Comparison of ENCODE assay signal across 20 cellular contexts in genomic region chr7:90825779-90826178, GRCh38.
DNase-seq lines count a peak whose midpoint lies in the region; FAIRE-seq and TF ChIP-seq lines count a peak whose summit lies in the region.
"Had no signal": no experiment of that assay in that cellular context is flagged by ENCODE, and none has a peak within 500 bp of the region (broad histone marks: within the 10 kb centered on the region; RNA-seq: fewer than 3 reads in every experiment).

No MANE protein-coding gene starts in this region.

- H3K4me3 Mint-ChIP-seq in chondrocyte (ENCODE audit: unreplicated experiment): no peak overlapping the region
- H3K4me3 Mint-ChIP-seq: activated naive CD8-positive, alpha-beta T cell treated with anti-CD3 and anti-CD28 coated beads, Interleukin-2, amount 10 ng/mL, durations not matched to agents 7 days and 5 days; B cell; central memory CD8-positive, alpha-beta T cell had no signal

- H3K36me3 Mint-ChIP-seq in chondrocyte (ENCODE audit: low read depth): peaks cover 3% of the 10 kb centered on the region
- H3K36me3 Mint-ChIP-seq: activated naive CD8-positive, alpha-beta T cell treated with anti-CD3 and anti-CD28 coated beads, Interleukin-2, amount 10 ng/mL, durations not matched to agents 7 days and 5 days had no signal

- TF ChIP-seq CTCF in choroid plexus epithelial cell (conservative IDR thresholded peaks at IDR 0.05; ENCODE audit: low read depth, low read length) (no peak), chondrocyte (IDR thresholded peaks at IDR 0.05) (no peak)

- H3K27me3 Mint-ChIP-seq in chondrocyte (ENCODE audit: low read depth): no peaks in the 10 kb centered on the region
- H3K27me3 Mint-ChIP-seq: activated naive CD8-positive, alpha-beta T cell treated with anti-CD3 and anti-CD28 coated beads, Interleukin-2, amount 10 ng/mL, durations not matched to agents 7 days and 5 days; B cell; central memory CD8-positive, alpha-beta T cell; IgD-negative memory B cell had no signal

- H3K4me1 Mint-ChIP-seq in chondrocyte (ENCODE audit: low read depth): peaks cover 48% of the 10 kb centered on the region
- H3K4me1 Mint-ChIP-seq: activated naive CD8-positive, alpha-beta T cell treated with anti-CD3 and anti-CD28 coated beads, Interleukin-2, amount 10 ng/mL, durations not matched to agents 7 days and 5 days; central memory CD8-positive, alpha-beta T cell had no signal

- FAIRE-seq in islet of Langerhans (lab: Jason Lieb, UNC): peak; percentile 27
- FAIRE-seq: kidney had no signal

- DNase-seq in AG08396 (ENCODE audit: low spot score): peak; percentile 4
- peak; percentile 65 for DNase-seq in HS-5 (ENCODE audit: low read depth)
- peak; percentile 76 for DNase-seq in choroid plexus epithelial cell (ENCODE audit: low read depth)
- DNase-seq in activated CD4-positive, alpha-beta T cell treated with anti-CD3 and anti-CD28 coated beads, Interleukin-2, amount 50 U/mL, for 1 hour: no peak
- DNase-seq in nucleus accumbens (lab: John Stamatoyannopoulos, UW): no peak
- no peak for DNase-seq in stimulated activated CD4-positive, alpha-beta T cell treated with anti-CD3 and anti-CD28 coated beads, Interleukin-15, amount 100 ng/mL, for 24 hours
- no peak for DNase-seq in chondrocyte (ENCODE audit: low spot score)
- DNase-seq: activated CD4-positive, alpha-beta T cell treated with anti-CD3 and anti-CD28 coated beads, Interleukin-2, amount 50 U/mL, for 48 hours; activated naive CD8-positive, alpha-beta T cell treated with anti-CD3 and anti-CD28 coated beads, Interleukin-2, amount 10 ng/mL, durations not matched to agents 7 days and 5 days; activated T-cell treated with anti-CD3 and anti-CD28 coated beads, Interleukin-2, amount 50 U/mL, for 48 hours; DMS 273 treated with DMSO at 0.1 percent for 48 hours; kidney; sigmoid colon; stimulated activated CD4-positive, alpha-beta T cell treated with anti-CD3 and anti-CD28 coated beads, Interleukin-4, amount 100 ng/mL, for 4 hours; SW 1271 had no signal

- peaks cover 10% of the 10 kb centered on the region for H3K9me3 Mint-ChIP-seq in chondrocyte (ENCODE audit: low read depth)

- no peak overlapping the region for H3K4me3 ChIP-seq in choroid plexus epithelial cell (ENCODE audit: low read depth, low read length)
- H3K4me3 ChIP-seq: sigmoid colon, thoracic aorta had no signal

- H3K27ac Mint-ChIP-seq in chondrocyte (ENCODE audit: unreplicated experiment): no peak overlapping the region
- H3K27ac Mint-ChIP-seq: activated naive CD8-positive, alpha-beta T cell treated with anti-CD3 and anti-CD28 coated beads, Interleukin-2, amount 10 ng/mL, durations not matched to agents 7 days and 5 days; B cell had no signal

Comparison
In these comparisons a context has a peak if more than half of its experiments do, and no peak if none do; other contexts are left out.
1. DNase-seq: peak in AG08396 (single experiment), HS-5 (single experiment) and choroid plexus epithelial cell (single experiment); none in activated CD4-positive, alpha-beta T cell treated with anti-CD3 and anti-CD28 coated beads, Interleukin-2, amount 50 U/mL, for 1 hour (single experiment), nucleus accumbens (0 of 56), stimulated activated CD4-positive, alpha-beta T cell treated with anti-CD3 and anti-CD28 coated beads, Interleukin-15, amount 100 ng/mL, for 24 hours (single experiment) and chondrocyte (single experiment).